1 cellular context compared by ENCODE assay signal in genomic region chr15:42172475-42172874, GRCh38.
TF ChIP-seq lines count a peak whose summit lies in the region.

No MANE protein-coding gene starts in this region.

TF ChIP-seq in endothelial cell of umbilical vein, 7 proteins besides CTCF, POLR2A, EP300 and RAD21:
- TF ChIP-seq GATA2 (IDR thresholded peaks at IDR 0.05; ENCODE audit: insufficient read depth, insufficient read length, low read depth, low read length) (no peak), EZH2 (IDR thresholded peaks at IDR 0.05; ENCODE audit: borderline replicate concordance, low read depth, low read length, severe bottlenecking) (no peak), FOS (IDR thresholded peaks at IDR 0.05; ENCODE audit: borderline replicate concordance, insufficient read depth, low read length) (no peak), MYC (IDR thresholded peaks at IDR 0.05; ENCODE audit: low read depth, low read length) (no peak), MAX (IDR thresholded peaks at IDR 0.05; ENCODE audit: insufficient read depth, insufficient read length) (no peak), JUN (IDR thresholded peaks at IDR 0.05; ENCODE audit: borderline replicate concordance, insufficient read depth, insufficient read length, low read depth) (no peak)
